ENCODE assay signal across 8 cellular contexts in genomic region chr3:194633349-194634004, GRCh38. TPM values are rescaled to one million over a fixed set of nuclear protein-coding genes. Genes with fewer than 3 reads are reported as not detected.
DNase-seq lines count a peak whose midpoint lies in the region; ATAC-seq and TF ChIP-seq lines count a peak whose summit lies in the region.

Gene TMEM44 (minus strand): TSS chr3:194633419. CDS start chr3:194633215, 204 bp downstream.

- H3K36me3 ChIP-seq in PC-3 (ENCODE audit: low read depth, low read length): peaks cover 11% of the 10 kb centered on the region
- H3K36me3 ChIP-seq in stomach: peaks cover 0 to 11% (median 3%) of the 10 kb centered on the region in 4 donors

- WGBS in stomach, 5 donors: 0 to 2% (median 1%) methylated on average over 18 to 66 of the region's 66 CpGs

- DNase-seq in DMS53 (lab: John Stamatoyannopoulos, UW) (peak; percentile 90), HuH-7.5 (ENCODE audit: low spot score) (peak; percentile 79), PC-3 (peak; percentile 85), fibroblast of mammary gland (ENCODE audit: low read depth) (peak; percentile 79), stomach (peak; percentile 75)
- peak; percentile 74 to 79 for DNase-seq in activated T-cell treated with anti-CD3 and anti-CD28 coated beads, Interleukin-2, amount 50 U/mL, for 48 hours
- DNase-seq in natural killer cell treated with Interleukin-12 subunit alpha and Interleukin-12 subunit beta and Interleukin-15 and Interleukin-18, amount 100 ng/mL, for 72 hours (ENCODE audit: low spot score): peak; percentile 67

- H3K36me3 Mint-ChIP-seq in natural killer cell treated with Interleukin-12 subunit alpha and Interleukin-12 subunit beta and Interleukin-15 and Interleukin-18, amount 100 ng/mL, for 72 hours: no peaks in the 10 kb centered on the region

- peaks cover 4 to 6% of the 10 kb centered on the region in 2 donors for H3K4me1 Mint-ChIP-seq in natural killer cell treated with Interleukin-12 subunit alpha and Interleukin-12 subunit beta and Interleukin-15 and Interleukin-18, amount 100 ng/mL, for 72 hours (ENCODE audit: low read depth in 2 of 2)

- no peaks in the 10 kb centered on the region for H3K4me1 ChIP-seq in PC-3 (ENCODE audit: insufficient read depth, low read length)
- H3K4me1 ChIP-seq in stomach: peaks cover 0 to 19% (median 8%) of the 10 kb centered on the region in 4 donors

- H3K9me2 ChIP-seq in PC-3 (replicated peaks; ENCODE audit: low read length): no peaks in the 10 kb centered on the region

- H3K9ac ChIP-seq in PC-3 (ENCODE audit: low read length): peak within 1 kb of the TSS; percentile 73

- no peak for TF ChIP-seq EP300 in stomach (IDR thresholded peaks at IDR 0.05)

- H3K79me2 ChIP-seq in PC-3 (ENCODE audit: low read length): peaks cover 10% of the 10 kb centered on the region; the same call in 1 of the 2 replicates

- H3K4me3 Mint-ChIP-seq in natural killer cell treated with Interleukin-12 subunit alpha and Interleukin-12 subunit beta and Interleukin-15 and Interleukin-18, amount 100 ng/mL, for 72 hours: peak within 1 kb of the TSS; percentile 84

- H3K9me3 Mint-ChIP-seq in natural killer cell treated with Interleukin-12 subunit alpha and Interleukin-12 subunit beta and Interleukin-15 and Interleukin-18, amount 100 ng/mL, for 72 hours: no peaks in the 10 kb centered on the region

- ATAC-seq in GM21529 (IDR thresholded peaks at IDR 0.05; ENCODE audit: unreplicated experiment): peak; percentile 84
- peak; percentile 91 for ATAC-seq in PC-3
- peak; percentile 90 to 92 for ATAC-seq in natural killer cell treated with Interleukin-12 subunit alpha and Interleukin-12 subunit beta and Interleukin-15 and Interleukin-18, amount 100 ng/mL, for 72 hours

- TF ChIP-seq POLR2A in stomach (IDR thresholded peaks at IDR 0.05): no peak

- H4K20me1 ChIP-seq in PC-3 (ENCODE audit: low read length): no peaks in the 10 kb centered on the region

- H3K4me2 ChIP-seq in PC-3 (ENCODE audit: low read length): peak within 1 kb of the TSS; percentile 91

- CTCF ChIA-PET in PC-3 (lab: Charles Lee): interaction anchor here (0.5 to 1.4 kb wide), 3 partner anchors 38 to 161 kb away, joined by 3 to 5 read pairs (median 3); partner anchors contain the start of gene LSG1

- no peaks in the 10 kb centered on the region for H3F3A ChIP-seq in PC-3 (ENCODE audit: low read length, unreplicated experiment)

- H2AFZ ChIP-seq in PC-3 (ENCODE audit: low read length): peak within 1 kb of the TSS; percentile 99

- intact Hi-C loops in PC-3 (cut with micrococcal nuclease) (loop anchor here (1.0 kb wide), 1 partner anchor 300 kb away; no protein-coding TSS in a partner anchor), stomach (cut with DNase I; ENCODE audit: low total_unique reads) (no loop called here)

- no peaks in the 10 kb centered on the region for H3K27me3 Mint-ChIP-seq in natural killer cell treated with Interleukin-12 subunit alpha and Interleukin-12 subunit beta and Interleukin-15 and Interleukin-18, amount 100 ng/mL, for 72 hours

- H3K27ac Mint-ChIP-seq in natural killer cell treated with Interleukin-12 subunit alpha and Interleukin-12 subunit beta and Interleukin-15 and Interleukin-18, amount 100 ng/mL, for 72 hours: no peak within 1 kb of the TSS

- H3K27me3 ChIP-seq in PC-3 (ENCODE audit: low read length) (no peaks in the 10 kb centered on the region), stomach (no peaks in the 10 kb centered on the region)

- TSS peak; percentile 87 for BruUV-seq in PC-3 (replicated peaks; lab: Mats Ljungman, UMichigan)

- POLR2A ChIA-PET in PC-3 (lab: Charles Lee; ENCODE audit: unreplicated experiment): interaction anchor here (0.6 kb wide), 1 partner anchor 187 kb away, joined by 3 read pairs; no protein-coding TSS in a partner anchor

- H3K27ac ChIP-seq in PC-3 (ENCODE audit: low read length) (peak within 1 kb of the TSS; percentile 60), stomach (peak within 1 kb of the TSS; percentile 65 to 85 (median 79))

- TF ChIP-seq CTCF in PC-3 (conservative IDR thresholded peaks at IDR 0.05; ENCODE audit: low read depth, low read length): peak; percentile 58
- TF ChIP-seq CTCF in fibroblast of mammary gland (conservative IDR thresholded peaks at IDR 0.05; ENCODE audit: control insufficient read depth, insufficient read depth, low read depth, low read length): no peak
- TF ChIP-seq CTCF in stomach (IDR thresholded peaks at IDR 0.05): peak in 5 of 7 experiments; percentile 15 to 69 (median 39)

- H3K4me3 ChIP-seq in PC-3 (ENCODE audit: low read length) (peak within 1 kb of the TSS; percentile 96), fibroblast of mammary gland (ENCODE audit: control insufficient read depth, low read depth, low read length) (peak within 1 kb of the TSS; percentile 75), stomach (peak within 1 kb of the TSS; percentile 65 to 82 (median 70))

- H3K9me3 ChIP-seq in PC-3 (ENCODE audit: low read length): no peaks in the 10 kb centered on the region
- H3K9me3 ChIP-seq in stomach: no peaks in the 10 kb centered on the region

RNA-seq across cellular contexts. Expression of gene TMEM44, which starts in this region (rescaled TPM):
- total RNA-seq in PC-3 (2014; rRNA removed) (15.3 and 16.6 TPM in 2 replicates), stomach (100 to 1,000 TPM in 1 of 5 donors, 10 to 100 TPM in 2, 1 to 10 TPM in 1, not detected in 1; 9.4 to 352 (median 16.3) TPM)
- total RNA-seq in natural killer cell treated with Interleukin-12 subunit alpha and Interleukin-12 subunit beta and Interleukin-15 and Interleukin-18, amount 100 ng/mL, for 72 hours: 1 to 10 TPM; 4.7 to 8.5 TPM
- 1 to 10 TPM; 4.4 to 9.1 (median 6.1) TPM for polyA plus RNA-seq in stomach

Comparison
In these comparisons a context has a peak if more than half of its experiments do, and no peak if none do; other contexts are left out.
1. Peak in every context shown above with its lines: DNase-seq, ATAC-seq, H3K4me3 ChIP-seq and H3K27ac ChIP-seq.